In genomic region chr1:70034403-70034802, GRCh38 we compare ENCODE assay signal across 9 cellular contexts.
DNase-seq lines count a peak whose midpoint lies in the region; ATAC-seq and TF ChIP-seq lines count a peak whose summit lies in the region.
"Had no signal": no experiment of that assay in that cellular context is flagged by ENCODE, and none has a peak within 500 bp of the region (broad histone marks: within the 10 kb centered on the region; RNA-seq: fewer than 3 reads in every experiment).

No MANE protein-coding gene starts in this region.

- TF ChIP-seq CTCF in VCaP (conservative IDR thresholded peaks at IDR 0.05), result peak; percentile 69

- intact Hi-C loops in activated T-helper 1 cell treated with anti-CD3 and anti-CD28 coated beads, Interleukin-12 subunit alpha, Interleukin-12 subunit beta, Interleukin-2, Interleukin-4 antibody, amounts not matched to agents 30 ng/mL and 10 ng/mL and 1 ng/mL, durations not matched to agents 14 hours and 24 hours and 36 hours (cut with micrococcal nuclease), result no loop called here

- DNase-seq in ELR (ENCODE audit: low read depth) (peak; percentile 80), NCI-H2107 (lab: John Stamatoyannopoulos, UW) (peak; percentile 18), medulla oblongata (ENCODE audit: extremely low spot score) (peak; percentile 45), C1 segment of cervical spinal cord (lab: John Stamatoyannopoulos, UW) (no peak), DMS79 (lab: John Stamatoyannopoulos, UW) (no peak)
- no peak for DNase-seq in activated T-helper 1 cell treated with anti-CD3 and anti-CD28 coated beads, Interleukin-12 subunit alpha, Interleukin-12 subunit beta, Interleukin-2, Interleukin-4 antibody, amounts not matched to agents 30 ng/mL and 10 ng/mL and 1 ng/mL, durations not matched to agents 14 hours and 24 hours and 36 hours (ENCODE audit: low spot score)
- DNase-seq: right cardiac atrium had no signal

- H3K9me3 Mint-ChIP-seq in activated T-helper 1 cell treated with anti-CD3 and anti-CD28 coated beads, Interleukin-12 subunit alpha, Interleukin-12 subunit beta, Interleukin-2, Interleukin-4 antibody, amounts not matched to agents 30 ng/mL and 10 ng/mL and 1 ng/mL, durations not matched to agents 14 hours and 24 hours and 36 hours, result no peaks in the 10 kb centered on the region

- H3K36me3 Mint-ChIP-seq in activated T-helper 1 cell treated with anti-CD3 and anti-CD28 coated beads, Interleukin-12 subunit alpha, Interleukin-12 subunit beta, Interleukin-2, Interleukin-4 antibody, amounts not matched to agents 30 ng/mL and 10 ng/mL and 1 ng/mL, durations not matched to agents 14 hours and 24 hours and 36 hours (ENCODE audit: low read depth), result no peaks in the 10 kb centered on the region

- ATAC-seq in HG02981 (IDR thresholded peaks at IDR 0.05; ENCODE audit: unreplicated experiment), result no peak
- ATAC-seq: right cardiac atrium had no signal

- H3K27ac Mint-ChIP-seq in activated T-helper 1 cell treated with anti-CD3 and anti-CD28 coated beads, Interleukin-12 subunit alpha, Interleukin-12 subunit beta, Interleukin-2, Interleukin-4 antibody, amounts not matched to agents 30 ng/mL and 10 ng/mL and 1 ng/mL, durations not matched to agents 14 hours and 24 hours and 36 hours, result no peak overlapping the region

- H3K27ac ChIP-seq in VCaP, result no peak overlapping the region

- no peak overlapping the region for H3K4me3 Mint-ChIP-seq in activated T-helper 1 cell treated with anti-CD3 and anti-CD28 coated beads, Interleukin-12 subunit alpha, Interleukin-12 subunit beta, Interleukin-2, Interleukin-4 antibody, amounts not matched to agents 30 ng/mL and 10 ng/mL and 1 ng/mL, durations not matched to agents 14 hours and 24 hours and 36 hours

- no peaks in the 10 kb centered on the region for H3K4me1 Mint-ChIP-seq in activated T-helper 1 cell treated with anti-CD3 and anti-CD28 coated beads, Interleukin-12 subunit alpha, Interleukin-12 subunit beta, Interleukin-2, Interleukin-4 antibody, amounts not matched to agents 30 ng/mL and 10 ng/mL and 1 ng/mL, durations not matched to agents 14 hours and 24 hours and 36 hours (ENCODE audit: low read depth)

- H3K27me3 Mint-ChIP-seq in activated T-helper 1 cell treated with anti-CD3 and anti-CD28 coated beads, Interleukin-12 subunit alpha, Interleukin-12 subunit beta, Interleukin-2, Interleukin-4 antibody, amounts not matched to agents 30 ng/mL and 10 ng/mL and 1 ng/mL, durations not matched to agents 14 hours and 24 hours and 36 hours (ENCODE audit: insufficient read depth), result no peaks in the 10 kb centered on the region

Comparison
In these comparisons a context has a peak if more than half of its experiments do, and no peak if none do; other contexts are left out.
1. DNase-seq: peak in ELR (single experiment), NCI-H2107 (single experiment) and medulla oblongata (single experiment); none in C1 segment of cervical spinal cord (0 of 14), activated T-helper 1 cell treated with anti-CD3 and anti-CD28 coated beads, Interleukin-12 subunit alpha, Interleukin-12 subunit beta, Interleukin-2, Interleukin-4 antibody, amounts not matched to agents 30 ng/mL and 10 ng/mL and 1 ng/mL, durations not matched to agents 14 hours and 24 hours and 36 hours (single experiment) and DMS79 (single experiment).